Comparison of ENCODE assay signal across 41 cellular contexts in the genomic region with DNA sequence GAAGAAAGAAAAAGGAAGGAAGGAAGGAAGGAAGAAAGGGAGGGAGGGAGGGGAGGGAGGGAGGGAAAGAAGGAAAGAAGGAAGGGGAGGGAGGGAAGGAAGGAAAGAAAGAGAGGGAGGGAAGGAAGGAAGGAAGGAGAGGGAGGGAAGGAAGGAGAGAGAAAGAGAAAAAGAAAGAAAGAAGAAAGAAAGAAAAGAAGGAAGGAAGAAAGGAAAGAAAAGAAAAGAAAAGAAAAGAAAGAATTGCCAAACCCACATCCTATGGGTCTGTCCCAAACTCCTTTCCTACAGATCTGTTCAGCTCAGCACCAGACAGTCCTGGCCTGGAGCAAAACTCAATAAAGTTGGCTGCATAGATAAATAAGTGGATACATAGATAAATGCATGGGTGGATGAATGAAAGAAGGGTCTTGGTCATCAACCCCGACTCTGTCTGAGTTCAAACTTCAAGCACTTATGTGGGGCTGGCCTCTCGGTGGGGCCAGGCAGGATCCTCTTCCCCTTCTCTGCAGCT. TPM values are rescaled to one million over a fixed set of nuclear protein-coding genes. Genes with fewer than 3 reads are reported as not detected.
"Had no signal": no experiment of that assay in that cellular context is flagged by ENCODE, and none has a peak within 500 bp of the region (broad histone marks: within the 10 kb centered on the region; RNA-seq: fewer than 3 reads in every experiment).

No MANE protein-coding gene starts in this region.

- H3K27me3 ChIP-seq: body of pancreas had no signal

- H3K9me3 Mint-ChIP-seq: activated B cell treated with CpG ODN at 0.5 μM for 24 hours; activated CD4-positive, alpha-beta memory T cell treated with anti-CD3 and anti-CD28 coated beads for 36 hours; activated CD4-positive, alpha-beta T cell treated with anti-CD3 and anti-CD28 coated beads, Interleukin-2, amount 10 ng/mL, durations not matched to agents 24 days and 14 days; activated CD8-positive, alpha-beta T cell treated with anti-CD3 and anti-CD28 coated beads for 36 hours; activated naive CD4-positive, alpha-beta T cell treated with anti-CD3 and anti-CD28 coated beads for 36 hours; activated naive CD4-positive, alpha-beta T cell treated with anti-CD3 and anti-CD28 coated beads, Interleukin-2, amount 50 U/mL, for 72 hours; activated naive CD8-positive, alpha-beta T cell treated with anti-CD3 and anti-CD28 coated beads for 36 hours; activated T-cell treated with anti-CD3 and anti-CD28 coated beads, Interleukin-2, amount 50 U/mL, for 4 hours; activated T-cell treated with anti-CD3 and anti-CD28 coated beads, Interleukin-2, amount 50 U/mL, for 72 hours; activated T-helper 1 cell treated with anti-CD3 and anti-CD28 coated beads, Interleukin-12 subunit alpha, Interleukin-12 subunit beta, Interleukin-2, Interleukin-4 antibody, amounts not matched to agents 30 ng/mL and 10 ng/mL and 1 ng/mL, durations not matched to agents 14 hours and 24 hours and 36 hours; activated T-helper 17 cell treated with anti-CD3 and anti-CD28 coated beads, Interleukin-2, amount 50 U/mL, for 72 hours; central memory CD8-positive, alpha-beta T cell; T-helper 1 cell treated with Interleukin-12 subunit alpha and Interleukin-12 subunit beta and Interleukin-4 antibody, amounts not matched to agents 30 μg/mL and 1 μg/mL, for 36 hours; T-helper 2 cell treated with Interferon-gamma antibody and Interleukin-4, amounts not matched to agents 5 μg/mL and 100 μg/mL, for 36 hours had no signal

- H3K36me3 Mint-ChIP-seq: activated CD4-positive, alpha-beta memory T cell treated with anti-CD3 and anti-CD28 coated beads for 36 hours; activated naive CD4-positive, alpha-beta T cell treated with anti-CD3 and anti-CD28 coated beads, Interleukin-2, amount 50 U/mL, for 72 hours; activated naive CD8-positive, alpha-beta T cell treated with anti-CD3 and anti-CD28 coated beads for 36 hours had no signal

- FAIRE-seq: astrocyte, TTC549 had no signal

- H3K4me1 Mint-ChIP-seq: activated B cell treated with CpG ODN at 0.5 μM for 24 hours; activated CD4-positive, alpha-beta T cell treated with anti-CD3 and anti-CD28 coated beads, Interleukin-2, amount 10 ng/mL, durations not matched to agents 24 days and 14 days; activated naive CD8-positive, alpha-beta T cell treated with anti-CD3 and anti-CD28 coated beads for 36 hours; activated T-helper 17 cell treated with anti-CD3 and anti-CD28 coated beads, Interleukin-2, amount 50 U/mL, for 72 hours; central memory CD8-positive, alpha-beta T cell had no signal

- DNase-seq: activated B cell treated with CpG ODN at 0.5 μM for 24 hours; activated CD4-positive, alpha-beta memory T cell treated with anti-CD3 and anti-CD28 coated beads for 36 hours; activated CD4-positive, alpha-beta T cell treated with anti-CD3 and anti-CD28 coated beads for 4 hours; activated CD4-positive, alpha-beta T cell treated with anti-CD3 and anti-CD28 coated beads, Interleukin-2, amount 10 ng/mL, durations not matched to agents 24 days and 14 days; activated CD4-positive, alpha-beta T cell treated with anti-CD3 and anti-CD28 coated beads, Interleukin-2, amount 50 U/mL, for 1 hour; activated CD4-positive, alpha-beta T cell treated with anti-CD3 and anti-CD28 coated beads, Interleukin-2, amount 50 U/mL, for 4 hours; activated CD4-positive, CD25-positive, alpha-beta regulatory T cell treated with anti-CD3 and anti-CD28 coated beads, Interleukin-2, amount 50 U/mL, for 72 hours; activated CD8-positive, alpha-beta memory T cell treated with anti-CD3 and anti-CD28 coated beads, Interleukin-2, amount 50 U/mL, for 4 hours; activated CD8-positive, alpha-beta T cell treated with anti-CD3 and anti-CD28 coated beads for 36 hours; activated effector memory CD4-positive, alpha-beta T cell treated with anti-CD3 and anti-CD28 coated beads, Interleukin-2, amount 50 U/mL, for 16 hours; activated gamma-delta T cell treated with Interleukin-2 at 50 U/mL for 16 hours; activated naive CD4-positive, alpha-beta T cell; activated naive CD4-positive, alpha-beta T cell treated with anti-CD3 and anti-CD28 coated beads for 36 hours; activated naive CD4-positive, alpha-beta T cell treated with anti-CD3 and anti-CD28 coated beads, Interleukin-2, amount 50 U/mL, for 16 hours; activated naive CD8-positive, alpha-beta T cell treated with anti-CD3 and anti-CD28 coated beads for 36 hours; activated T-cell treated with anti-CD3 and anti-CD28 coated beads for 4 hours; activated T-cell treated with anti-CD3 and anti-CD28 coated beads, Interleukin-2, amount 50 U/mL, for 1 hour; activated T-cell treated with anti-CD3 and anti-CD28 coated beads, Interleukin-2, amount 50 U/mL, for 4 hours; activated T-cell treated with anti-CD3 and anti-CD28 coated beads, Interleukin-2, amount 50 U/mL, for 72 hours; amniotic stem cell; body of pancreas; brain microvascular endothelial cell; cerebellar nuclear complex; T-helper 1 cell; T-helper 2 cell; T-helper 9 cell; WERI-Rb-1 had no signal

- H3K4me1 ChIP-seq: adrenal gland, body of pancreas, breast epithelium had no signal

- H3K27ac Mint-ChIP-seq: activated B cell treated with CpG ODN at 0.5 μM for 24 hours; activated CD4-positive, alpha-beta memory T cell treated with anti-CD3 and anti-CD28 coated beads for 36 hours; activated CD4-positive, alpha-beta T cell treated with anti-CD3 and anti-CD28 coated beads, Interleukin-2, amount 10 ng/mL, durations not matched to agents 24 days and 14 days; activated CD8-positive, alpha-beta T cell treated with anti-CD3 and anti-CD28 coated beads for 36 hours; activated naive CD4-positive, alpha-beta T cell treated with anti-CD3 and anti-CD28 coated beads for 36 hours; activated naive CD4-positive, alpha-beta T cell treated with anti-CD3 and anti-CD28 coated beads, Interleukin-2, amount 50 U/mL, for 72 hours; activated naive CD8-positive, alpha-beta T cell treated with anti-CD3 and anti-CD28 coated beads for 36 hours; activated T-cell treated with anti-CD3 and anti-CD28 coated beads, Interleukin-2, amount 50 U/mL, for 72 hours; activated T-helper 1 cell treated with anti-CD3 and anti-CD28 coated beads, Interleukin-12 subunit alpha, Interleukin-12 subunit beta, Interleukin-2, Interleukin-4 antibody, amounts not matched to agents 30 ng/mL and 10 ng/mL and 1 ng/mL, durations not matched to agents 14 hours and 24 hours and 36 hours; activated T-helper 17 cell treated with anti-CD3 and anti-CD28 coated beads, Interleukin-2, amount 50 U/mL, for 72 hours; T-helper 1 cell treated with Interleukin-12 subunit alpha and Interleukin-12 subunit beta and Interleukin-4 antibody, amounts not matched to agents 30 μg/mL and 1 μg/mL, for 36 hours; T-helper 2 cell treated with Interferon-gamma antibody and Interleukin-4, amounts not matched to agents 5 μg/mL and 100 μg/mL, for 36 hours had no signal

- H3K36me3 ChIP-seq: adrenal gland, brain microvascular endothelial cell, breast epithelium, WERI-Rb-1 had no signal

- H3K9me3 ChIP-seq: adrenal gland, body of pancreas, breast epithelium had no signal

- ATAC-seq: activated CD8-positive, alpha-beta T cell treated with anti-CD3 and anti-CD28 coated beads for 36 hours; activated naive CD4-positive, alpha-beta T cell treated with anti-CD3 and anti-CD28 coated beads, Interleukin-2, amount 50 U/mL, for 72 hours; activated T-cell treated with anti-CD3 and anti-CD28 coated beads, Interleukin-2, amount 50 U/mL, for 4 hours; activated T-cell treated with anti-CD3 and anti-CD28 coated beads, Interleukin-2, amount 50 U/mL, for 72 hours; activated T-helper 17 cell treated with anti-CD3 and anti-CD28 coated beads, Interleukin-2, amount 50 U/mL, for 72 hours; body of pancreas had no signal

- H3K4me3 Mint-ChIP-seq: activated B cell treated with CpG ODN at 0.5 μM for 24 hours; activated CD4-positive, alpha-beta memory T cell treated with anti-CD3 and anti-CD28 coated beads for 36 hours; activated CD4-positive, alpha-beta T cell treated with anti-CD3 and anti-CD28 coated beads, Interleukin-2, amount 10 ng/mL, durations not matched to agents 24 days and 14 days; activated CD8-positive, alpha-beta T cell treated with anti-CD3 and anti-CD28 coated beads for 36 hours; activated naive CD4-positive, alpha-beta T cell treated with anti-CD3 and anti-CD28 coated beads for 36 hours; activated naive CD8-positive, alpha-beta T cell treated with anti-CD3 and anti-CD28 coated beads for 36 hours; activated T-cell treated with anti-CD3 and anti-CD28 coated beads, Interleukin-2, amount 50 U/mL, for 4 hours; activated T-cell treated with anti-CD3 and anti-CD28 coated beads, Interleukin-2, amount 50 U/mL, for 72 hours; activated T-helper 1 cell treated with anti-CD3 and anti-CD28 coated beads, Interleukin-12 subunit alpha, Interleukin-12 subunit beta, Interleukin-2, Interleukin-4 antibody, amounts not matched to agents 30 ng/mL and 10 ng/mL and 1 ng/mL, durations not matched to agents 14 hours and 24 hours and 36 hours; activated T-helper 17 cell treated with anti-CD3 and anti-CD28 coated beads, Interleukin-2, amount 50 U/mL, for 72 hours; central memory CD8-positive, alpha-beta T cell; T-helper 1 cell treated with Interleukin-12 subunit alpha and Interleukin-12 subunit beta and Interleukin-4 antibody, amounts not matched to agents 30 μg/mL and 1 μg/mL, for 36 hours; T-helper 2 cell treated with Interferon-gamma antibody and Interleukin-4, amounts not matched to agents 5 μg/mL and 100 μg/mL, for 36 hours had no signal

- H3K4me3 ChIP-seq: adrenal gland, body of pancreas, breast epithelium had no signal

- H3K27ac ChIP-seq: adrenal gland, body of pancreas, brain microvascular endothelial cell, breast epithelium, WERI-Rb-1 had no signal

RNA-seq across cellular contexts. Expression of gene TLX1, which starts 17.2 kb away (rescaled TPM):
- total RNA-seq: activated B cell treated with CpG ODN at 0.5 μM for 24 hours; activated CD4-positive, alpha-beta memory T cell treated with anti-CD3 and anti-CD28 coated beads for 36 hours; activated CD4-positive, alpha-beta T cell treated with anti-CD3 and anti-CD28 coated beads, Interleukin-2, amount 10 ng/mL, durations not matched to agents 24 days and 14 days; activated CD8-positive, alpha-beta memory T cell treated with anti-CD3 and anti-CD28 coated beads for 36 hours; activated CD8-positive, alpha-beta T cell treated with anti-CD3 and anti-CD28 coated beads for 36 hours; activated naive CD4-positive, alpha-beta T cell treated with anti-CD3 and anti-CD28 coated beads for 36 hours; activated naive CD4-positive, alpha-beta T cell treated with anti-CD3 and anti-CD28 coated beads, Interleukin-2, amount 50 U/mL, for 72 hours; activated naive CD8-positive, alpha-beta T cell treated with anti-CD3 and anti-CD28 coated beads for 36 hours; activated T-cell treated with anti-CD3 and anti-CD28 coated beads, Interleukin-2, amount 50 U/mL, for 4 hours; activated T-cell treated with anti-CD3 and anti-CD28 coated beads, Interleukin-2, amount 50 U/mL, for 72 hours; activated T-helper 1 cell treated with anti-CD3 and anti-CD28 coated beads, Interleukin-12 subunit alpha, Interleukin-12 subunit beta, Interleukin-2, Interleukin-4 antibody, amounts not matched to agents 30 ng/mL and 10 ng/mL and 1 ng/mL, durations not matched to agents 14 hours and 24 hours and 36 hours; activated T-helper 17 cell treated with anti-CD3 and anti-CD28 coated beads, Interleukin-2, amount 50 U/mL, for 72 hours; adrenal gland; aorta; astrocyte; breast epithelium; cardiac septum; chondrocyte had no signal
- polyA plus RNA-seq: adrenal gland had no signal
